In the genomic region with DNA sequence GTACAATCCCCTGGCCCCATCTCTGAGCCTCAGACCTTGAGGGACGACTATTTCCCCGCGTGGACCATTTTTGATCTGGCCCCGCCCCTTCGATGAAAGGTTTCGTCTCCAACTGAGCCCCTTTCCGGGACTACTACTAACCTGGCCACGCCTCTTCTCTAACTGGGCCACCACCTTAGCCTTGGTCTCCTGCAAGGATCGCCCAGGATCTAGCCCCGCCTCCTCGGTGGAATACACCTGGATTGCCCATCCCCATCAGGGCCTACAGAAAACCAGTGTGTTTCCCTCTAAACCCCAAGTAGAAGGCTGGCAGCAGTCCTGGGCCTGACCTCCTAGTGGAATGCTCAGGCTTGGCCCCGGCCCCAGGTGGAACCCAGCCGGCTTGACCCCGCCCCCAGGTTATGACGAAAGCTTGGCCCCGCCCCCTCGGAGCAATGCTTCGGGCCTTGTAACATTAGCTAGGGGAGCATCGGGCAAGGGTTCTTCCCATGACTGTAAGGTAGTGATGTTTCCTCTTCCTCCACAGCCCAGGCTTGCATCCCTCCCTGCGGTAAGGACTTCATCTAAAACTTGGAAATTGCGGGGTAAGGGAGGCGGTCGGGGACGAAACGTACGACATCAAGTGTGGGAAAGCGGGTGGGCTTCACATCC, we compare ENCODE assay signal across 8 cellular contexts. TPM values are rescaled to one million over a fixed set of nuclear protein-coding genes. Genes with fewer than 3 reads are reported as not detected.
DNase-seq lines count a peak whose midpoint lies in the region; ATAC-seq and FAIRE-seq lines count a peak whose summit lies in the region.

No MANE protein-coding gene starts in this region.

- H3K9me3 Mint-ChIP-seq in activated T-helper 17 cell treated with anti-CD3 and anti-CD28 coated beads, Interleukin-2, amount 50 U/mL, for 72 hours: no peaks in the 10 kb centered on the region

- no peaks in the 10 kb centered on the region for H3K36me3 ChIP-seq in aorta (ENCODE audit: control insufficient read depth in 1 of 2, insufficient read depth in 2 of 2, low read length in 1 of 2)

- DNase-seq in NCI-H2171 treated with DMSO at 0.1 percent for 48 hours (lab: John Stamatoyannopoulos, UW) (peak; percentile 32), NCI-H2171 (lab: John Stamatoyannopoulos, UW) (no peak), frontal cortex (ENCODE audit: low spot score in 2 of 2) (peak; percentile 47 to 76), nucleus accumbens (lab: John Stamatoyannopoulos, UW) (peak in 45 of 56 donors; percentile 10 to 81 (median 49)), aorta (peak; percentile 84 to 94), NCI-H2227 (lab: John Stamatoyannopoulos, UW; ENCODE audit: unreplicated experiment) (no peak)

- H3K4me3 ChIP-seq in aorta (ENCODE audit: low read length in 2 of 2): no peak overlapping the region

- ATAC-seq in activated T-helper 17 cell treated with anti-CD3 and anti-CD28 coated beads, Interleukin-2, amount 50 U/mL, for 72 hours (replicated peaks): peak; percentile 16
- peak; percentile 76 for ATAC-seq in aorta (ENCODE audit: low FRiP score)
- no peak for ATAC-seq in HG03097 (IDR thresholded peaks at IDR 0.05; ENCODE audit: low FRiP score, unreplicated experiment)

- peak overlapping the region; percentile 88 for H3K4me3 Mint-ChIP-seq in activated T-helper 17 cell treated with anti-CD3 and anti-CD28 coated beads, Interleukin-2, amount 50 U/mL, for 72 hours

- intact Hi-C loops in aorta (cut with DNase I): loop anchor here in 1 of 2 donors (5.0 kb wide), 1 partner anchor 335 kb away; a partner anchor contains a TSS

- no peak for FAIRE-seq in frontal cortex (lab: Jason Lieb, UNC)

- peaks cover 36% of the 10 kb centered on the region for H3K36me3 Mint-ChIP-seq in activated T-helper 17 cell treated with anti-CD3 and anti-CD28 coated beads, Interleukin-2, amount 50 U/mL, for 72 hours (ENCODE audit: low read depth)

- peaks cover 27% of the 10 kb centered on the region for H3K4me1 Mint-ChIP-seq in activated T-helper 17 cell treated with anti-CD3 and anti-CD28 coated beads, Interleukin-2, amount 50 U/mL, for 72 hours

- peak overlapping the region; percentile 96 for H3K27ac Mint-ChIP-seq in activated T-helper 17 cell treated with anti-CD3 and anti-CD28 coated beads, Interleukin-2, amount 50 U/mL, for 72 hours

- H3K27ac ChIP-seq in aorta (ENCODE audit: low read depth in 1 of 2, low read length in 2 of 2): peak overlapping the region in 1 of 2 donors; percentile 14

- H3K9me3 ChIP-seq in aorta (ENCODE audit: control insufficient read depth, low read length): no peaks in the 10 kb centered on the region

- H3K27me3 ChIP-seq in aorta (ENCODE audit: control insufficient read depth in 1 of 2, insufficient read depth in 2 of 2, low read length in 1 of 2): no peaks in the 10 kb centered on the region

- WGBS in aorta, 2 donors: 34 to 39% methylated on average over 27 of the region's 27 CpGs

- no peaks in the 10 kb centered on the region for H3K27me3 Mint-ChIP-seq in activated T-helper 17 cell treated with anti-CD3 and anti-CD28 coated beads, Interleukin-2, amount 50 U/mL, for 72 hours

- H3K4me1 ChIP-seq in aorta (ENCODE audit: control insufficient read depth in 1 of 2, insufficient read depth in 2 of 2, low read length in 2 of 2): no peaks in the 10 kb centered on the region

RNA-seq across cellular contexts. Expression of a gene that starts 9.1 kb away (rescaled TPM):
- 10 to 100 TPM in 1 of 2 donors, 1 to 10 TPM in 1; 3.2 to 18.3 TPM for total RNA-seq in activated T-helper 17 cell treated with anti-CD3 and anti-CD28 coated beads, Interleukin-2, amount 50 U/mL, for 72 hours
- total RNA-seq in frontal cortex: 3.7 TPM
- 10 to 100 TPM; 37.3 to 53.0 TPM for total RNA-seq in aorta
- 100 to 1,000 TPM in 1 of 2 donors, 10 to 100 TPM in 1; 21.3 to 103 TPM for polyA plus RNA-seq in aorta

RNA-seq across cellular contexts. Expression of a gene that starts 21.6 kb away (rescaled TPM):
- not detected for total RNA-seq in activated T-helper 17 cell treated with anti-CD3 and anti-CD28 coated beads, Interleukin-2, amount 50 U/mL, for 72 hours
- total RNA-seq in frontal cortex (3.3 TPM), aorta (1 to 10 TPM; 4.6 to 5.4 TPM)
- not detected for polyA plus RNA-seq in aorta

RNA-seq across cellular contexts. Expression of a gene that starts 49.5 kb away (rescaled TPM):
- total RNA-seq in activated T-helper 17 cell treated with anti-CD3 and anti-CD28 coated beads, Interleukin-2, amount 50 U/mL, for 72 hours: not detected
- total RNA-seq in frontal cortex: 4.5 TPM
- 10 to 100 TPM; 19.0 to 37.1 TPM for total RNA-seq in aorta
- polyA plus RNA-seq in aorta: 10 to 100 TPM in 1 of 2 donors, under 1 TPM in 1; 0.77 to 13.5 TPM

RNA-seq across cellular contexts. Expression of a gene that starts 55.6 kb away (rescaled TPM):
- total RNA-seq in activated T-helper 17 cell treated with anti-CD3 and anti-CD28 coated beads, Interleukin-2, amount 50 U/mL, for 72 hours: not detected
- 0.41 TPM for total RNA-seq in frontal cortex
- 1 to 10 TPM; 4.2 to 5.0 TPM for total RNA-seq in aorta
- under 1 TPM; 0.20 to 0.38 TPM for polyA plus RNA-seq in aorta

RNA-seq across cellular contexts. Expression of a gene that starts 58.8 kb away (rescaled TPM):
- total RNA-seq in activated T-helper 17 cell treated with anti-CD3 and anti-CD28 coated beads, Interleukin-2, amount 50 U/mL, for 72 hours: not detected
- total RNA-seq in frontal cortex (0.41 TPM), aorta (1 to 10 TPM; 2.7 to 3.9 TPM)
- 1 to 10 TPM in 1 of 2 donors, under 1 TPM in 1; 0.18 to 2.6 TPM for polyA plus RNA-seq in aorta

Comparison
In these comparisons a context has a peak if more than half of its experiments do, and no peak if none do; other contexts are left out.
1. DNase-seq: peak in NCI-H2171 treated with DMSO at 0.1 percent for 48 hours (single experiment), frontal cortex (2 of 2), nucleus accumbens (45 of 56) and aorta (2 of 2); none in NCI-H2171 (single experiment) and NCI-H2227 (single experiment).